ENCODE assay signal across 8 cellular contexts in genomic region chr3:169764164-169764452, GRCh38. TPM values are rescaled to one million over a fixed set of nuclear protein-coding genes. Genes with fewer than 3 reads are reported as not detected.
DNase-seq lines count a peak whose midpoint lies in the region; ATAC-seq and TF ChIP-seq lines count a peak whose summit lies in the region.

No MANE protein-coding gene starts in this region.

- no peaks in the 10 kb centered on the region for H3K9me3 Mint-ChIP-seq in dendritic cell treated with granulocyte-macrophage colony-stimulating factor and Interleukin-4, amounts not matched to agents 40 ng/mL and 50 ng/mL, for 4 days

- peak; percentile 37 for ATAC-seq in GM18870 (IDR thresholded peaks at IDR 0.05; ENCODE audit: unreplicated experiment)
- peak; percentile 49 for ATAC-seq in HG03066 (IDR thresholded peaks at IDR 0.05; ENCODE audit: low read depth, unreplicated experiment)

- DNase-seq in AG08395 (ENCODE audit: low spot score) (peak; percentile 47), OCI-M1 (lab: John Stamatoyannopoulos, UW) (peak; percentile 75), vagina (ENCODE audit: extremely low spot score in 2 of 2) (no peak), hypothalamus (lab: John Stamatoyannopoulos, UW) (no peak)

- no peaks in the 10 kb centered on the region for H3K27me3 ChIP-seq in vagina

- H3K36me3 Mint-ChIP-seq in dendritic cell treated with granulocyte-macrophage colony-stimulating factor and Interleukin-4, amounts not matched to agents 40 ng/mL and 50 ng/mL, for 4 days (ENCODE audit: low read depth), result peaks cover 5% of the 10 kb centered on the region

- H3K9me3 ChIP-seq in mesodermal cell (ENCODE audit: control insufficient read depth, low read length) (peaks cover 8% of the 10 kb centered on the region), vagina (no peaks in the 10 kb centered on the region)

- peaks cover 7% of the 10 kb centered on the region for H3K4me1 Mint-ChIP-seq in dendritic cell treated with granulocyte-macrophage colony-stimulating factor and Interleukin-4, amounts not matched to agents 40 ng/mL and 50 ng/mL, for 4 days (ENCODE audit: low read depth)

- peak overlapping the region; percentile 94 for H3K4me3 Mint-ChIP-seq in dendritic cell treated with granulocyte-macrophage colony-stimulating factor and Interleukin-4, amounts not matched to agents 40 ng/mL and 50 ng/mL, for 4 days

- H3K27me3 Mint-ChIP-seq in dendritic cell treated with granulocyte-macrophage colony-stimulating factor and Interleukin-4, amounts not matched to agents 40 ng/mL and 50 ng/mL, for 4 days, result no peaks in the 10 kb centered on the region

- peak overlapping the region; percentile 29 for H3K4me3 ChIP-seq in mesodermal cell (ENCODE audit: extremely low read depth, insufficient read depth, low read length, poor library complexity, severe bottlenecking)
- peak overlapping the region; percentile 77 to 79 for H3K4me3 ChIP-seq in vagina

- no peaks in the 10 kb centered on the region for H3K36me3 ChIP-seq in mesodermal cell (ENCODE audit: control insufficient read depth, insufficient read depth, low read length)
- H3K36me3 ChIP-seq in vagina, result no peaks in the 10 kb centered on the region

- H3K27ac ChIP-seq in mesodermal cell (ENCODE audit: low read depth, low read length, severe bottlenecking), result no peak overlapping the region
- peak overlapping the region; percentile 92 for H3K27ac ChIP-seq in vagina

- no peak for TF ChIP-seq CTCF in vagina (IDR thresholded peaks at IDR 0.05)

- H3K27ac Mint-ChIP-seq in dendritic cell treated with granulocyte-macrophage colony-stimulating factor and Interleukin-4, amounts not matched to agents 40 ng/mL and 50 ng/mL, for 4 days, result peak overlapping the region; percentile 98

- H3K4me1 ChIP-seq in mesodermal cell (ENCODE audit: control insufficient read depth, insufficient read depth, low read length, poor library complexity, severe bottlenecking) (no peaks in the 10 kb centered on the region), vagina (peaks cover 15% of the 10 kb centered on the region)

- 87% methylated on average over 5 to 6 of the region's 8 CpGs for WGBS in mesodermal cell (ENCODE audit: insufficient coverage in 2 of 2), 2 experiments

- intact Hi-C loops in dendritic cell treated with granulocyte-macrophage colony-stimulating factor and Interleukin-4, amounts not matched to agents 40 ng/mL and 50 ng/mL, for 4 days (cut with micrococcal nuclease), result loop anchor here (1.0 to 10.0 kb wide), 6 partner anchors 9 to 1669 kb away; partner anchors contain the start of genes GOLIM4, LRRC31, MYNN and SEC62
- intact Hi-C loops in vagina (cut with DNase I), result loop anchor here (5.0 to 10.0 kb wide), 2 partner anchors 99 to 658 kb away; partner anchors contain the start of gene MECOM

- no peak for TF ChIP-seq POLR2A in vagina (IDR thresholded peaks at IDR 0.05)

RNA-seq across cellular contexts. Expression of gene TERC, which starts 0.8 kb away (rescaled TPM):
- 6.3 TPM for polyA plus RNA-seq in mesodermal cell (2013, experiment 1 of 2)
- 1.9 TPM for polyA plus RNA-seq in mesodermal cell (2013, experiment 2 of 2)
- total RNA-seq in vagina, result 204 TPM

RNA-seq across cellular contexts. Expression of gene ACTRT3, which starts 5.3 kb away (rescaled TPM):
- 0.41 TPM for polyA plus RNA-seq in mesodermal cell (2013, experiment 1 of 2)
- 0.20 TPM for polyA plus RNA-seq in mesodermal cell (2013, experiment 2 of 2)
- total RNA-seq in vagina, result 1.7 TPM

RNA-seq across cellular contexts. Expression of gene MYNN, which starts 9.1 kb away (rescaled TPM):
- 17.6 TPM for polyA plus RNA-seq in mesodermal cell (2013, experiment 1 of 2)
- polyA plus RNA-seq in mesodermal cell (2013, experiment 2 of 2), result 18.2 TPM
- total RNA-seq in vagina, result 16.7 TPM

RNA-seq across cellular contexts. Expression of gene LRRIQ4, which starts 48.6 kb away (rescaled TPM):
- polyA plus RNA-seq in mesodermal cell (2013, experiment 1 of 2), result not detected
- polyA plus RNA-seq in mesodermal cell (2013, experiment 2 of 2), result not detected
- total RNA-seq in vagina, result not detected

RNA-seq across cellular contexts. Expression of gene LRRC34, which starts 48.6 kb away (rescaled TPM):
- polyA plus RNA-seq in mesodermal cell (2013, experiment 1 of 2), result 2.4 TPM
- polyA plus RNA-seq in mesodermal cell (2013, experiment 2 of 2), result 2.4 TPM
- total RNA-seq in vagina, result 0.49 TPM

Comparison
In these comparisons a context has a peak if more than half of its experiments do, and no peak if none do; other contexts are left out.
1. DNase-seq: peak in AG08395 (single experiment) and OCI-M1 (single experiment); none in vagina (0 of 2) and hypothalamus (0 of 51).